8 cellular contexts compared by ENCODE assay signal in genomic region chr1:243917177-243917862, GRCh38.
DNase-seq lines count a peak whose midpoint lies in the region; ATAC-seq and TF ChIP-seq lines count a peak whose summit lies in the region.

No MANE protein-coding gene starts in this region.

- POLR2A ChIA-PET in MCF 10A (lab: Yijun Ruan, JAX) = interaction anchor here (0.7 kb wide), 1 partner anchor 20 kb away, joined by 3 read pairs; no protein-coding TSS in a partner anchor

- peaks cover 18% of the 10 kb centered on the region for H3K4me1 Mint-ChIP-seq in MCF 10A (ENCODE audit: insufficient read depth, unreplicated experiment)

- H3K36me3 Mint-ChIP-seq in MCF 10A (ENCODE audit: insufficient read depth, unreplicated experiment) = no peaks in the 10 kb centered on the region

- H3K27ac Mint-ChIP-seq in MCF 10A (ENCODE audit: low read depth, unreplicated experiment) = no peak overlapping the region

- no peaks in the 10 kb centered on the region for H3K27me3 ChIP-seq in RWPE2 (ENCODE audit: insufficient read depth, poor library complexity, severe bottlenecking)

- no peaks in the 10 kb centered on the region for H3K9me3 ChIP-seq in RWPE2 (ENCODE audit: severe bottlenecking)
- peaks cover 3% of the 10 kb centered on the region for H3K9me3 ChIP-seq in iPS-18c (ENCODE audit: control insufficient read depth, insufficient read depth, low read length)

- peak overlapping the region; percentile 66 for H3K27ac ChIP-seq in RWPE2 (ENCODE audit: poor library complexity, severe bottlenecking)

- no peaks in the 10 kb centered on the region for H3K36me3 ChIP-seq in RWPE2 (ENCODE audit: low read depth)

- H3K4me3 Mint-ChIP-seq in MCF 10A (ENCODE audit: unreplicated experiment) = peak overlapping the region; percentile 24

- TF ChIP-seq CTCF in RWPE2 (IDR thresholded peaks at IDR 0.05; ENCODE audit: poor library complexity, severe bottlenecking) (peak; percentile 8), MCF 10A (IDR thresholded peaks at IDR 0.05; ENCODE audit: unreplicated experiment) (no peak), retinal pigment epithelial cell (conservative IDR thresholded peaks at IDR 0.05; ENCODE audit: low read depth, low read length) (peak; percentile 21)

- BruUV-seq in MCF 10A (replicated peaks; lab: Mats Ljungman, UMichigan) = no TSS peak

- DNase-seq in NCI-H345 (lab: John Stamatoyannopoulos, UW) (peak; percentile 41), NCI-H345 treated with DMSO at 0.1 percent for 48 hours (lab: John Stamatoyannopoulos, UW; ENCODE audit: unreplicated experiment) (no peak), RWPE2 (ENCODE audit: low spot score) (no peak), MCF 10A (ENCODE audit: unreplicated experiment) (no peak), retinal pigment epithelial cell (ENCODE audit: low read depth) (peak; percentile 98)

- intact Hi-C loops in MCF 10A (cut with micrococcal nuclease) = no loop called here

- ATAC-seq in RWPE2 (ENCODE audit: low read depth) (peak; percentile 74), HG02623 (IDR thresholded peaks at IDR 0.05; ENCODE audit: unreplicated experiment) (no peak), HG02571 (IDR thresholded peaks at IDR 0.05; ENCODE audit: unreplicated experiment) (no peak)

- CTCF ChIA-PET in MCF 10A (lab: Yijun Ruan, JAX) = no interaction called here

- H3K4me1 ChIP-seq in RWPE2 (ENCODE audit: insufficient read depth, poor library complexity, severe bottlenecking) = peaks cover 18% of the 10 kb centered on the region

- H3K27me3 Mint-ChIP-seq in MCF 10A (ENCODE audit: insufficient read depth, unreplicated experiment) = peaks cover 12% of the 10 kb centered on the region

- H3K9me3 Mint-ChIP-seq in MCF 10A (ENCODE audit: unreplicated experiment) = no peaks in the 10 kb centered on the region

- H3K4me3 ChIP-seq in RWPE2 (ENCODE audit: severe bottlenecking) (peak overlapping the region; percentile 20), iPS-18c (ENCODE audit: insufficient read depth, low read depth, low read length) (peak overlapping the region; percentile 46), retinal pigment epithelial cell (ENCODE audit: low read length) (peak overlapping the region; percentile 55)

Comparison
In these comparisons a context has a peak if more than half of its experiments do, and no peak if none do; other contexts are left out.
1. DNase-seq: peak in NCI-H345 (single experiment) and retinal pigment epithelial cell (single experiment); none in NCI-H345 treated with DMSO at 0.1 percent for 48 hours (single experiment), RWPE2 (single experiment) and MCF 10A (single experiment).
2. Peak in every context shown above with its lines, with median percentiles within 50 percentile points of each other: H3K4me3 ChIP-seq.